ENCODE assay signal across 8 cellular contexts in the genomic region with DNA sequence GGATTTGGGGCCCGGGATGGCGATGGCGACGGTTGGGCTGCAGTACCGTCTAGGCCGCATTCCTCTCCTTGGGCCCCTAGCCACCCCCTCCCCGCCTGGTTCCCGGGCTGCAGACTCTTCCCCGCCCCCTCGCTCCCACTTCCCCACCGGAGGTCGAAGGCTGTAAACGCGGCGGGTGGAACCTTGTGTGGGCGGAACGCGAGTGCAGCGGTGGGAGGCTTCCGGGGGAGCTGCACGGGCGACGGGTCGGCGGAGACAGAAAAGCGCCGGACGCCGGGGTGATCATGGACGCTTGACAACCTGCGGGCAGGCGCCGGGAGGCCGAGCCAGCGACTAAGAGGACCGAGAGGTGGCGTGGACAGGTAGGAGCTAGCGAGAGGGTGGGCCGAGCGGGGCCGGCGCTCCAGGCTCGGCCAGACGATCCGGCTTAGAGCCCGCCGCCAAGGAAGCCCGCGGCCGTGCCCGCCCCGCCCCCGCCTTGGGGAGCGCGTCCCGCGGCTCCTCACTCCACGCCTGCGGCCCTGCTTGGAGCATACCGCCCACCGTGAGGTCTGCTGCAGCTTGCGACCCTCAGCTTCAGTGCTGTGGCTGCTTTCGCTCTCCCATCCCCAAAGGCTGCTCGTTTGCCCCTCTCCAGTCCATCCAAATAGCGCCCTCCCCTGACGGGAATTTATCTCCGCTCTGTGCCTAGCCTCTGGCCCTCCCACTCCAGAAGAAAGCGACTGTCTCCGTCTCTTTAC. TPM values are rescaled to one million over a fixed set of nuclear protein-coding genes. Genes with fewer than 3 reads are reported as not detected.
DNase-seq lines count a peak whose midpoint lies in the region; ATAC-seq, FAIRE-seq and TF ChIP-seq lines count a peak whose summit lies in the region.

A gene (plus strand): TSS at position 269 of the 740 bp plus-strand sequence. CDS start 2,126 bp downstream, outside the sequence.

- H3K4me3 ChIP-seq in astrocyte of the cerebellum (ENCODE audit: low read depth, low read length) = peak within 1 kb of the TSS; percentile 92
- peak within 1 kb of the TSS; percentile 88 for H3K4me3 ChIP-seq in retinal pigment epithelial cell (ENCODE audit: low read length)

- ATAC-seq in HG02884 (IDR thresholded peaks at IDR 0.05; ENCODE audit: unreplicated experiment) = peak; percentile 43
- no peak for ATAC-seq in GM18873 (IDR thresholded peaks at IDR 0.05; ENCODE audit: low FRiP score, unreplicated experiment)

- FAIRE-seq in GM12892 (lab: Jason Lieb, UNC) = peak; percentile 60

- TF ChIP-seq POLR2A in GM12892 (IDR thresholded peaks at IDR 0.05; ENCODE audit: low read depth, low read length) = peak; percentile 47; the same call in 1 of the 2 replicates

- TF ChIP-seq CTCF in astrocyte of the cerebellum (IDR thresholded peaks at IDR 0.05; ENCODE audit: low read depth, low read length, missing control alignments) = peak; percentile 57
- TF ChIP-seq CTCF in retinal pigment epithelial cell (conservative IDR thresholded peaks at IDR 0.05; ENCODE audit: low read depth, low read length) = peak; percentile 68

- in situ Hi-C loops in astrocyte of the cerebellum (cut with HindIII; ENCODE audit: low sequenced_read_pairs) = no loop called here

- DNase-seq in GM12892 (ENCODE audit: insufficient read length) (peak; percentile 78), NCI-H2029 (lab: John Stamatoyannopoulos, UW) (peak; percentile 67), T-helper 9 cell (peak; percentile 73), astrocyte of the cerebellum (ENCODE audit: low read depth) (peak; percentile 51), hippocampal formation (lab: John Stamatoyannopoulos, UW) (peak; percentile 63 to 70), retinal pigment epithelial cell (ENCODE audit: low read depth) (no peak)

RNA-seq across cellular contexts. Expression of the gene that starts here (rescaled TPM):
- polyA plus RNA-seq in GM12892 (2012; ENCODE audit: missing spikeins) = 30.4 TPM
